ENCODE assay signal across 21 cellular contexts in the genomic region with DNA sequence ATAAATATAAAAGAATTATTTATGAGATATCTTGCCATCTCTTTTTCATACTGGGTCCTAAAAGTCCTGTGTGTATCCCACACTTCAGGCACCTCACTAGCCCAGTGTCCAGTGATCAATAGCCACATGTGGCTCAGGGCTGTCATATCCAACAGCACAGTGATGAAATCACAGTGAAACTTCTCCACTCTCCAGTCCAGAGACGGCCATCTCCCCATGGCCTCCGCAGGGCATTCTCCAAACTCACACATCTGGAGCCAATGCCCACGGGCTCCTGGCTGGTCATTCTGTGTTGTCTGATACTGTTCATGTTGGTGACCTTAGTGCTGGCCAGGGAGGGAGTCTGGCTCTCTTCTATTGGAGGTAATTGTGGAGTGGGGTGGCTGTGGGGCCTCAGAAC.
"Had no signal": no experiment of that assay in that cellular context is flagged by ENCODE, and none has a peak within 500 bp of the region (broad histone marks: within the 10 kb centered on the region; RNA-seq: fewer than 3 reads in every experiment).

No MANE protein-coding gene starts in this region.

- H3K36me3 ChIP-seq: esophagus muscularis mucosa, gastroesophageal sphincter, right atrium auricular region, sigmoid colon, stomach, thoracic aorta, transverse colon had no signal

- H3K9me3 Mint-ChIP-seq: dendritic cell treated with granulocyte-macrophage colony-stimulating factor and Interleukin-4, amounts not matched to agents 40 ng/mL and 50 ng/mL, for 4 days; effector memory CD8-positive, alpha-beta T cell; immature natural killer cell; naive thymus-derived CD4-positive, alpha-beta T cell; nephron progenitor cell; stimulated activated naive B cell treated with anti-CD40 and anti-IgM and Interleukin-4, amounts not matched to agents 10 μg/mL and 1 μg/mL and 100 μg/mL, for 72 hours had no signal

- H3K4me1 Mint-ChIP-seq: stimulated activated naive B cell treated with anti-CD40 and anti-IgM and Interleukin-4, amounts not matched to agents 10 μg/mL and 1 μg/mL and 100 μg/mL, for 72 hours had no signal

- H3K9me3 ChIP-seq: esophagus muscularis mucosa, gastroesophageal sphincter, right atrium auricular region, sigmoid colon, stomach, thoracic aorta, transverse colon had no signal

- H3K27me3 ChIP-seq: esophagus muscularis mucosa, gastroesophageal sphincter, right atrium auricular region, sigmoid colon, stomach, transverse colon had no signal

- H3K36me3 Mint-ChIP-seq: immature natural killer cell; naive thymus-derived CD4-positive, alpha-beta T cell; stimulated activated naive B cell treated with anti-CD40 and anti-IgM and Interleukin-4, amounts not matched to agents 10 μg/mL and 1 μg/mL and 100 μg/mL, for 72 hours had no signal

- H3K27me3 Mint-ChIP-seq: naive thymus-derived CD4-positive, alpha-beta T cell had no signal

- H3K27ac ChIP-seq: epithelial cell of prostate, esophagus muscularis mucosa, gastroesophageal sphincter, skin epidermis, transverse colon had no signal

- FAIRE-seq: colon, keratinocyte had no signal

- H3K27ac Mint-ChIP-seq: dendritic cell treated with granulocyte-macrophage colony-stimulating factor and Interleukin-4, amounts not matched to agents 40 ng/mL and 50 ng/mL, for 4 days; effector memory CD8-positive, alpha-beta T cell; immature natural killer cell; nephron progenitor cell; stimulated activated naive B cell treated with anti-CD40 and anti-IgM and Interleukin-4, amounts not matched to agents 10 μg/mL and 1 μg/mL and 100 μg/mL, for 72 hours had no signal

- H3K4me3 Mint-ChIP-seq: dendritic cell treated with granulocyte-macrophage colony-stimulating factor and Interleukin-4, amounts not matched to agents 40 ng/mL and 50 ng/mL, for 4 days; effector memory CD8-positive, alpha-beta T cell; immature natural killer cell; naive thymus-derived CD4-positive, alpha-beta T cell; nephron progenitor cell; stimulated activated naive B cell treated with anti-CD40 and anti-IgM and Interleukin-4, amounts not matched to agents 10 μg/mL and 1 μg/mL and 100 μg/mL, for 72 hours had no signal

- DNase-seq: effector memory CD8-positive, alpha-beta T cell; foreskin fibroblast; immature natural killer cell; left cardiac atrium; naive thymus-derived CD4-positive, alpha-beta T cell; nephron progenitor cell; stimulated activated CD4-positive, alpha-beta T cell treated with anti-CD3 and anti-CD28 coated beads, Interleukin-2, amount 100 ng/mL, for 24 hours; stimulated activated CD4-positive, alpha-beta T cell treated with anti-CD3 and anti-CD28 coated beads, Interleukin-4, amount 100 ng/mL, for 4 hours; stimulated activated naive B cell treated with anti-CD40 and anti-IgM and Interleukin-4, amounts not matched to agents 10 μg/mL and 1 μg/mL and 100 μg/mL, for 72 hours; stomach; transverse colon had no signal

- ATAC-seq: effector memory CD8-positive, alpha-beta T cell; naive thymus-derived CD4-positive, alpha-beta T cell; stimulated activated naive B cell treated with anti-CD40 and anti-IgM and Interleukin-4, amounts not matched to agents 10 μg/mL and 1 μg/mL and 100 μg/mL, for 72 hours had no signal

- H3K4me3 ChIP-seq: esophagus muscularis mucosa, gastroesophageal sphincter, right atrium auricular region, sigmoid colon, skin epidermis, stomach, transverse colon had no signal
